15 cellular contexts compared by ENCODE assay signal in the genomic region with DNA sequence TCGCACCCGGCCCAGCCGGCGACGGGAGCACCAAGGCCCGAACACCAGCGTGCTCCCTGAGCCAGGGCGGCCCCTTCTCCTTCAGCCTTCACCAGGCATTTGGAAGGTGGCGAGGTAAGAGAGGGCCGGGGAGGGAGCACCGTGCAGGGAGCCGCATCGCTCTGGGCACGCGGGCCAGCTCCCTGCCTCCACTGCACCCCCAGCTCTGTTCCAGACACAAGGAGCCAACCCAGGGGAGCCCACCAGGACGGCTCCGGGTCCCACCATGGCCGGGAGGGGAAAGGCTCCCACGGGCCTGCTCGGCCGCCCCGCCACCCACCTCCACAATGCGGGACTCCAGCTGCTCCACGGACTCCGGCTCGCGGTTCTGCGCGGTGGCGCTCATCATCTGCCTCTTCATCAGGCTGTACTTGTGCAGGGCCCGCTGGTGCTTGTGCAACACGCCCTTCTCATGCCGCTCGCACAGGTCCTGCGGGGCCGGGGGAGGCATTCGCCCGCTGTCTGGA. TPM values are rescaled to one million over a fixed set of nuclear protein-coding genes. Genes with fewer than 3 reads are reported as not detected.
DNase-seq lines count a peak whose midpoint lies in the region; ATAC-seq, FAIRE-seq and TF ChIP-seq lines count a peak whose summit lies in the region.
"Had no signal": no experiment of that assay in that cellular context is flagged by ENCODE, and none has a peak within 500 bp of the region (broad histone marks: within the 10 kb centered on the region; RNA-seq: fewer than 3 reads in every experiment).

No MANE protein-coding gene starts in this region.

- ATAC-seq in Right ventricle myocardium inferior (no peak), Right ventricle myocardium superior (ENCODE audit: poor library complexity) (no peak), HepG2 (no peak)
- ATAC-seq: CD8-positive, alpha-beta T cell had no signal

- H3K4me1 Mint-ChIP-seq in HFFc6 (ENCODE audit: low read depth), result no peaks in the 10 kb centered on the region

- TF ChIP-seq POLR2A in HepG2 (IDR thresholded peaks at IDR 0.05; ENCODE audit: insufficient read depth in 1 of 2, low read depth in 2 of 2, low read length in 2 of 2), result no peak

- no peaks in the 10 kb centered on the region for H3K79me2 ChIP-seq in HepG2 (ENCODE audit: insufficient read depth, low read length)

- H3K9ac ChIP-seq in HUES6 (ENCODE audit: low read length), result no peak overlapping the region
- H3K9ac ChIP-seq in HepG2 (ENCODE audit: insufficient read depth, low read depth, low read length), result no peak overlapping the region

- H3K4me1 ChIP-seq in HUES6 (ENCODE audit: control insufficient read depth, insufficient read depth, low read length), result 0 out of 2 replicates have a peak, but pooled peaks cover 2% of the 10 kb centered on the region
- H3K4me1 ChIP-seq in HepG2 (ENCODE audit: insufficient read depth, low read length), result no peaks in the 10 kb centered on the region
- no peaks in the 10 kb centered on the region for H3K4me1 ChIP-seq in A673 (ENCODE audit: insufficient read depth, low read length, poor library complexity, severe bottlenecking)
- H3K4me1 ChIP-seq: Caco-2 had no signal

- no peaks in the 10 kb centered on the region for H4K20me1 ChIP-seq in HepG2 (ENCODE audit: insufficient read depth, low read length)

- peaks cover 8% of the 10 kb centered on the region; the same call in 1 of the 2 replicates for H3K36me3 Mint-ChIP-seq in HFFc6 (ENCODE audit: low read depth)

- 98% methylated on average over 19 of the region's 38 CpGs for WGBS in HepG2 (ENCODE audit: low lambda C conversion rate)

- H3K27me3 Mint-ChIP-seq in HFFc6 (ENCODE audit: insufficient read depth), result no peaks in the 10 kb centered on the region
- H3K27me3 Mint-ChIP-seq: B cell had no signal

- in situ Hi-C loops in HepG2 (cut with HindIII; ENCODE audit: extremely low pct_ligation_motif_present, low pct_unique_long_range_greater_than_20kb), result loop anchor here (10.0 kb wide), 1 partner anchor 48 kb away; no protein-coding TSS in a partner anchor

- DNase-seq in Right ventricle myocardium inferior (ENCODE audit: missing footprints) (peak; percentile 60), Right ventricle myocardium superior (no peak), HepG2 (ENCODE audit: low spot score) (no peak), 8988T (no peak), A673 (ENCODE audit: low spot score) (no peak), HFFc6 (no peak)
- DNase-seq: Caco-2; CD8-positive, alpha-beta T cell; DMS53; GF-D8; GOT3; HCEC 1CT had no signal

- H3K27me3 ChIP-seq in HUES6 (ENCODE audit: control insufficient read depth, insufficient read depth, low read length) (no peaks in the 10 kb centered on the region), HepG2 (ENCODE audit: control insufficient read depth in 1 of 2, insufficient read depth in 2 of 2, low read length in 2 of 2) (no peaks in the 10 kb centered on the region), A673 (replicated peaks; ENCODE audit: insufficient read depth, low read depth, low read length, poor library complexity) (no peaks in the 10 kb centered on the region)

- BruUV-seq in HepG2 (replicated peaks; lab: Mats Ljungman, UMichigan) (no TSS peak), A673 (replicated peaks; lab: Mats Ljungman, UMichigan) (no TSS peak)

- no peaks in the 10 kb centered on the region for H3K9me3 ChIP-seq in HUES6 (ENCODE audit: control insufficient read depth, insufficient read depth, low read depth, low read length)
- H3K9me3 ChIP-seq in HepG2 (ENCODE audit: low read length), result no peaks in the 10 kb centered on the region
- H3K9me3 ChIP-seq in A673 (ENCODE audit: low read depth, low read length, poor library complexity, severe bottlenecking), result no peaks in the 10 kb centered on the region
- H3K9me3 ChIP-seq: Caco-2 had no signal

- no peak overlapping the region for H3K4me2 ChIP-seq in HepG2 (ENCODE audit: low read depth, low read length)

- no peak overlapping the region for H2AFZ ChIP-seq in HepG2 (ENCODE audit: low read length)

- H3K27ac ChIP-seq in HUES6 (ENCODE audit: low read depth, low read length), result 0 out of 2 replicates have a peak overlapping the region, but pooled peaks have one; percentile 18
- no peak overlapping the region for H3K27ac ChIP-seq in HepG2 (ENCODE audit: extremely low read length, insufficient read depth, low read length)
- H3K27ac ChIP-seq in A673 (ENCODE audit: low read depth, low read length, poor library complexity, severe bottlenecking), result no peak overlapping the region

- TF ChIP-seq EP300 in HepG2 (IDR thresholded peaks at IDR 0.05; ENCODE audit: low read depth in 2 of 2, low read length in 2 of 2) (no peak), HepG2 (CRISPR knock-in tag; IDR thresholded peaks at IDR 0.05; ENCODE audit: borderline replicate concordance) (no peak)

- TF ChIP-seq RAD21 in HepG2 (CRISPR knock-in tag; IDR thresholded peaks at IDR 0.05), result no peak

- POLR2A ChIA-PET in HepG2 (lab: Yijun Ruan, JAX), result interaction anchor here (0.9 kb wide), 1 partner anchor 25 kb away, joined by 3 read pairs; no protein-coding TSS in a partner anchor
- POLR2A ChIA-PET in A673 (lab: Charles Lee; ENCODE audit: low non-redundant PET), result no interaction called here

- TF ChIP-seq CTCF in HepG2 (CRISPR knock-in tag; IDR thresholded peaks at IDR 0.05) (no peak), A673 (conservative IDR thresholded peaks at IDR 0.05; ENCODE audit: low read depth, low read length) (no peak), HFFc6 (IDR thresholded peaks at IDR 0.05) (no peak)

- no peak overlapping the region for H3K4me3 Mint-ChIP-seq in HFFc6
- H3K4me3 Mint-ChIP-seq: B cell; CD14-positive monocyte; CD8-positive, alpha-beta T cell had no signal

- CTCF ChIA-PET in HepG2 (lab: Yijun Ruan, JAX; ENCODE audit: low intra/inter-chr PET ratio, low total read pairs), result no interaction called here
- CTCF ChIA-PET in A673 (lab: Charles Lee), result no interaction called here

- no peak for FAIRE-seq in HepG2 (lab: Jason Lieb, UNC)

- H3K27ac Mint-ChIP-seq in HFFc6, result no peak overlapping the region
- H3K27ac Mint-ChIP-seq: B cell; CD14-positive monocyte; CD8-positive, alpha-beta T cell had no signal

- no peak overlapping the region for H3K4me3 ChIP-seq in HUES6 (ENCODE audit: low read depth, low read length)
- no peak overlapping the region for H3K4me3 ChIP-seq in HepG2 (replicated peaks in 1 of 3; ENCODE audit: insufficient read depth in 1 of 3, low read depth in 2 of 3, low read length in 3 of 3)
- no peak overlapping the region for H3K4me3 ChIP-seq in A673 (ENCODE audit: low read depth, low read length, poor library complexity, severe bottlenecking)

- intact Hi-C loops in Right ventricle myocardium inferior (cut with DNase I), result no loop called here
- intact Hi-C loops in Right ventricle myocardium superior (cut with DNase I), result no loop called here
- intact Hi-C loops in HepG2 (cut with micrococcal nuclease; ENCODE audit: unreplicated experiment), result no loop called here
- intact Hi-C loops in A673 (cut with micrococcal nuclease; ENCODE audit: unreplicated experiment), result no loop called here

- H3K36me3 ChIP-seq in HUES6 (ENCODE audit: control insufficient read depth, insufficient read depth, low read length) (peaks cover 66% of the 10 kb centered on the region), HepG2 (replicated peaks in 1 of 2; ENCODE audit: control insufficient read depth in 1 of 2, insufficient read depth in 2 of 2, low read length in 2 of 2) (peaks cover 6 to 33% of the 10 kb centered on the region in 2 experiments; a peak in 3 of 5 replicates), A673 (ENCODE audit: insufficient read depth, low read length, poor library complexity, severe bottlenecking) (no peaks in the 10 kb centered on the region)

- no peaks in the 10 kb centered on the region for H3K9me3 Mint-ChIP-seq in HFFc6
- H3K9me3 Mint-ChIP-seq: CD8-positive, alpha-beta T cell had no signal

RNA-seq across cellular contexts. Expression of gene NUDT1, which starts 15.1 kb away (rescaled TPM):
- total RNA-seq in Right ventricle myocardium inferior (13.6 TPM), Right ventricle myocardium superior (10.6 TPM), HepG2 (2016; rRNA removed; fragmentation: Illumina TruSeq; extraction: Trizol) (26.8 and 32.7 TPM in 2 replicates), A673 (2021) (115 and 117 TPM in 2 replicates)
- total RNA-seq in HepG2 (2016; cell fraction: cytosol; rRNA removed; fragmentation: Illumina TruSeq; extraction: Trizol; ENCODE audit: low read depth), result 11.4 TPM in 2 replicates
- total RNA-seq in HepG2 (2016; cell fraction: insoluble cytoplasmic fraction; rRNA removed; fragmentation: Illumina TruSeq; extraction: Trizol), result 26.2 and 40.5 TPM in 2 replicates
- 14.4 and 18.7 TPM in 2 replicates for total RNA-seq in HepG2 (2016; cell fraction: membrane; rRNA removed; fragmentation: Illumina TruSeq; extraction: Trizol)
- 9.7 and 11.3 TPM in 2 replicates for total RNA-seq in HepG2 (2016; cell fraction: nucleus; rRNA removed; fragmentation: Illumina TruSeq; extraction: Trizol)
- polyA plus RNA-seq in HepG2 (2011; rRNA removed), result 6.4 and 9.1 TPM in 2 replicates
- 8.6 and 15.0 TPM in 2 replicates for polyA plus RNA-seq in HepG2 (2011; cell fraction: cytosol; rRNA removed)
- 7.0 and 14.0 TPM in 2 replicates for polyA plus RNA-seq in HepG2 (2011; cell fraction: nucleus; rRNA removed)
- polyA plus RNA-seq in HepG2 (2012), result 9.3 and 12.3 TPM in 2 replicates
- polyA plus RNA-seq in HepG2 (2016; cell fraction: cytosol; fragmentation: Illumina TruSeq; extraction: Trizol; ENCODE audit: low read depth), result 11.6 and 16.1 TPM in 2 replicates
- 33.4 and 44.1 TPM in 2 replicates for polyA plus RNA-seq in HepG2 (2016; cell fraction: insoluble cytoplasmic fraction; fragmentation: Illumina TruSeq; extraction: Trizol; ENCODE audit: low read depth)
- 15.0 and 16.2 TPM in 2 replicates for polyA plus RNA-seq in HepG2 (2016; cell fraction: membrane; fragmentation: Illumina TruSeq; extraction: Trizol; ENCODE audit: low read depth)
- polyA plus RNA-seq in HepG2 (2016; cell fraction: nucleus; fragmentation: Illumina TruSeq; extraction: Trizol; ENCODE audit: insufficient read depth, low read depth), result 21.7 and 21.8 TPM in 2 replicates
- polyA minus RNA-seq in HepG2 (2011; rRNA and poly(A)+ RNA removed; ENCODE audit: low replicate concordance), result 10.9 and 35.3 TPM in 2 replicates
- polyA minus RNA-seq in HepG2 (2011; cell fraction: cytosol; rRNA and poly(A)+ RNA removed), result 3.8 and 4.1 TPM in 2 replicates
- polyA minus RNA-seq in HepG2 (2011; cell fraction: nucleus; rRNA and poly(A)+ RNA removed), result 1.2 and 1.3 TPM in 2 replicates
- total RNA-seq in HFFc6 (2021; fragmentation: NEBNext Ultra II Directional; extraction: Animal tissue kit (Norgen Biotek cat#: 25700)), result 10 to 100 TPM; 35.6 to 57.6 (median 45.9) TPM

RNA-seq across cellular contexts. Expression of gene MRM2, which starts 15.1 kb away (rescaled TPM):
- total RNA-seq in Right ventricle myocardium inferior (20.7 TPM), Right ventricle myocardium superior (20.0 TPM), HepG2 (2016; rRNA removed; fragmentation: Illumina TruSeq; extraction: Trizol) (34.2 and 42.6 TPM in 2 replicates), A673 (2021) (50.4 and 51.3 TPM in 2 replicates)
- 13.1 and 15.3 TPM in 2 replicates for total RNA-seq in HepG2 (2016; cell fraction: cytosol; rRNA removed; fragmentation: Illumina TruSeq; extraction: Trizol; ENCODE audit: low read depth)
- 32.0 and 45.6 TPM in 2 replicates for total RNA-seq in HepG2 (2016; cell fraction: insoluble cytoplasmic fraction; rRNA removed; fragmentation: Illumina TruSeq; extraction: Trizol)
- 31.1 and 33.3 TPM in 2 replicates for total RNA-seq in HepG2 (2016; cell fraction: membrane; rRNA removed; fragmentation: Illumina TruSeq; extraction: Trizol)
- 15.3 and 15.4 TPM in 2 replicates for total RNA-seq in HepG2 (2016; cell fraction: nucleus; rRNA removed; fragmentation: Illumina TruSeq; extraction: Trizol)
- polyA plus RNA-seq in HepG2 (2011; rRNA removed), result 13.2 and 15.8 TPM in 2 replicates
- 11.1 and 11.7 TPM in 2 replicates for polyA plus RNA-seq in HepG2 (2011; cell fraction: cytosol; rRNA removed)
- 5.3 and 6.1 TPM in 2 replicates for polyA plus RNA-seq in HepG2 (2011; cell fraction: nucleus; rRNA removed)
- polyA plus RNA-seq in HepG2 (2012), result 13.3 and 14.1 TPM in 2 replicates
- polyA plus RNA-seq in HepG2 (2016; cell fraction: cytosol; fragmentation: Illumina TruSeq; extraction: Trizol; ENCODE audit: low read depth), result 12.8 and 16.1 TPM in 2 replicates
- polyA plus RNA-seq in HepG2 (2016; cell fraction: insoluble cytoplasmic fraction; fragmentation: Illumina TruSeq; extraction: Trizol; ENCODE audit: low read depth), result 46.0 and 53.3 TPM in 2 replicates
- polyA plus RNA-seq in HepG2 (2016; cell fraction: membrane; fragmentation: Illumina TruSeq; extraction: Trizol; ENCODE audit: low read depth), result 22.1 and 24.5 TPM in 2 replicates
- 29.4 and 33.1 TPM in 2 replicates for polyA plus RNA-seq in HepG2 (2016; cell fraction: nucleus; fragmentation: Illumina TruSeq; extraction: Trizol; ENCODE audit: insufficient read depth, low read depth)
- polyA minus RNA-seq in HepG2 (2011; rRNA and poly(A)+ RNA removed; ENCODE audit: low replicate concordance), result 13.9 and 40.9 TPM in 2 replicates
- polyA minus RNA-seq in HepG2 (2011; cell fraction: cytosol; rRNA and poly(A)+ RNA removed), result 2.8 and 5.7 TPM in 2 replicates
- 4.8 and 7.1 TPM in 2 replicates for polyA minus RNA-seq in HepG2 (2011; cell fraction: nucleus; rRNA and poly(A)+ RNA removed)
- total RNA-seq in HFFc6 (2021; fragmentation: NEBNext Ultra II Directional; extraction: Animal tissue kit (Norgen Biotek cat#: 25700)), result 10 to 100 TPM; 25.9 to 30.5 (median 27.5) TPM

RNA-seq across cellular contexts. Expression of gene MAD1L1, which starts 24.4 kb away (rescaled TPM):
- total RNA-seq in Right ventricle myocardium inferior (19.1 TPM), Right ventricle myocardium superior (17.9 TPM), HepG2 (2016; rRNA removed; fragmentation: Illumina TruSeq; extraction: Trizol) (53.3 and 64.7 TPM in 2 replicates), A673 (2021) (46.7 and 54.3 TPM in 2 replicates)
- 47.7 and 50.1 TPM in 2 replicates for total RNA-seq in HepG2 (2016; cell fraction: cytosol; rRNA removed; fragmentation: Illumina TruSeq; extraction: Trizol; ENCODE audit: low read depth)
- total RNA-seq in HepG2 (2016; cell fraction: insoluble cytoplasmic fraction; rRNA removed; fragmentation: Illumina TruSeq; extraction: Trizol), result 48.4 and 60.1 TPM in 2 replicates
- 27.3 and 29.1 TPM in 2 replicates for total RNA-seq in HepG2 (2016; cell fraction: membrane; rRNA removed; fragmentation: Illumina TruSeq; extraction: Trizol)
- 29.9 and 32.7 TPM in 2 replicates for total RNA-seq in HepG2 (2016; cell fraction: nucleus; rRNA removed; fragmentation: Illumina TruSeq; extraction: Trizol)
- polyA plus RNA-seq in HepG2 (2011; rRNA removed), result 17.4 and 21.4 TPM in 2 replicates
- polyA plus RNA-seq in HepG2 (2011; cell fraction: cytosol; rRNA removed), result 10.9 and 20.1 TPM in 2 replicates
- 35.5 and 46.7 TPM in 2 replicates for polyA plus RNA-seq in HepG2 (2011; cell fraction: nucleus; rRNA removed)
- polyA plus RNA-seq in HepG2 (2012), result 10.5 and 17.0 TPM in 2 replicates
- polyA plus RNA-seq in HepG2 (2016; cell fraction: cytosol; fragmentation: Illumina TruSeq; extraction: Trizol; ENCODE audit: low read depth), result 8.6 and 11.6 TPM in 2 replicates
- polyA plus RNA-seq in HepG2 (2016; cell fraction: insoluble cytoplasmic fraction; fragmentation: Illumina TruSeq; extraction: Trizol; ENCODE audit: low read depth), result 22.4 and 37.7 TPM in 2 replicates
- 10.8 and 11.3 TPM in 2 replicates for polyA plus RNA-seq in HepG2 (2016; cell fraction: membrane; fragmentation: Illumina TruSeq; extraction: Trizol; ENCODE audit: low read depth)
- polyA plus RNA-seq in HepG2 (2016; cell fraction: nucleus; fragmentation: Illumina TruSeq; extraction: Trizol; ENCODE audit: insufficient read depth, low read depth), result 31.9 and 32.8 TPM in 2 replicates
- polyA minus RNA-seq in HepG2 (2011; rRNA and poly(A)+ RNA removed; ENCODE audit: low replicate concordance), result 26.5 and 51.4 TPM in 2 replicates
- 24.4 and 27.0 TPM in 2 replicates for polyA minus RNA-seq in HepG2 (2011; cell fraction: cytosol; rRNA and poly(A)+ RNA removed)
- 22.9 and 27.4 TPM in 2 replicates for polyA minus RNA-seq in HepG2 (2011; cell fraction: nucleus; rRNA and poly(A)+ RNA removed)
- total RNA-seq in HFFc6 (2021; fragmentation: NEBNext Ultra II Directional; extraction: Animal tissue kit (Norgen Biotek cat#: 25700)), result 10 to 100 TPM; 34.6 to 44.8 (median 40.2) TPM

RNA-seq across cellular contexts. Expression of gene SNX8, which starts 57.1 kb away (rescaled TPM):
- total RNA-seq in Right ventricle myocardium inferior, result 18.8 TPM
- 19.1 TPM for total RNA-seq in Right ventricle myocardium superior
- 20.6 and 33.7 TPM in 2 replicates for total RNA-seq in HepG2 (2016; rRNA removed; fragmentation: Illumina TruSeq; extraction: Trizol)
- 10.1 and 10.2 TPM in 2 replicates for total RNA-seq in HepG2 (2016; cell fraction: cytosol; rRNA removed; fragmentation: Illumina TruSeq; extraction: Trizol; ENCODE audit: low read depth)
- 22.2 and 35.3 TPM in 2 replicates for total RNA-seq in HepG2 (2016; cell fraction: insoluble cytoplasmic fraction; rRNA removed; fragmentation: Illumina TruSeq; extraction: Trizol)
- total RNA-seq in HepG2 (2016; cell fraction: membrane; rRNA removed; fragmentation: Illumina TruSeq; extraction: Trizol), result 13.0 and 13.3 TPM in 2 replicates
- total RNA-seq in HepG2 (2016; cell fraction: nucleus; rRNA removed; fragmentation: Illumina TruSeq; extraction: Trizol), result 18.8 and 19.1 TPM in 2 replicates
- polyA plus RNA-seq in HepG2 (2011; rRNA removed), result 45.2 and 46.2 TPM in 2 replicates
- 17.4 and 28.0 TPM in 2 replicates for polyA plus RNA-seq in HepG2 (2011; cell fraction: cytosol; rRNA removed)
- 34.3 and 35.3 TPM in 2 replicates for polyA plus RNA-seq in HepG2 (2011; cell fraction: nucleus; rRNA removed)
- polyA plus RNA-seq in HepG2 (2012), result 22.7 and 25.0 TPM in 2 replicates
- 8.9 and 11.6 TPM in 2 replicates for polyA plus RNA-seq in HepG2 (2016; cell fraction: cytosol; fragmentation: Illumina TruSeq; extraction: Trizol; ENCODE audit: low read depth)
- 46.0 and 46.5 TPM in 2 replicates for polyA plus RNA-seq in HepG2 (2016; cell fraction: insoluble cytoplasmic fraction; fragmentation: Illumina TruSeq; extraction: Trizol; ENCODE audit: low read depth)
- polyA plus RNA-seq in HepG2 (2016; cell fraction: membrane; fragmentation: Illumina TruSeq; extraction: Trizol; ENCODE audit: low read depth), result 14.2 and 16.9 TPM in 2 replicates
- polyA plus RNA-seq in HepG2 (2016; cell fraction: nucleus; fragmentation: Illumina TruSeq; extraction: Trizol; ENCODE audit: insufficient read depth, low read depth), result 34.2 and 34.5 TPM in 2 replicates
- 102 and 111 TPM in 2 replicates for polyA minus RNA-seq in HepG2 (2011; rRNA and poly(A)+ RNA removed; ENCODE audit: low replicate concordance)
- 18.2 and 21.3 TPM in 2 replicates for polyA minus RNA-seq in HepG2 (2011; cell fraction: cytosol; rRNA and poly(A)+ RNA removed)
- polyA minus RNA-seq in HepG2 (2011; cell fraction: nucleus; rRNA and poly(A)+ RNA removed), result 8.0 and 15.6 TPM in 2 replicates
- total RNA-seq in A673 (2021), result 42.9 and 52.1 TPM in 2 replicates
- total RNA-seq in HFFc6 (2021; fragmentation: NEBNext Ultra II Directional; extraction: Animal tissue kit (Norgen Biotek cat#: 25700)), result 10 to 100 TPM; 44.6 to 67.4 (median 61.9) TPM
